ENCODE assay signal across 14 cellular contexts in the genomic region with DNA sequence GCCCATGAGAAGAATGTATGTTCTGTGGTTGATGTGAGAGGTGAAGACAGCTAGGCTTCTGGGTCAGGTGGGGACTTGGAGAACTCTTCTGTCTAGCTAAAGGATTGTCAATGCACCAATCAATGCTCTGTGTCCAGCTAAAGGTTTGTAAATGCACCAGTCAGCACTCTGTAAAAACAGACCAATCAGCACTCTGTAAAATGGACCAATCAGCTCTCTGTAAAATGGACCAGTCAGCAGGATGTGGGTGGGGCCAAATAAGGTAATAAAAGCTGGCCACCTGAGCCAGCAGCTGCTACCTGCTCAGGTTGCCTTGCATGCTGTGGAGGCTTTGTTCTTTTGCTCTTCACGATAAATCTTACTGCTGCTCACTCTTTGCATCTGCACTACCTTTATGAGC. TPM values are rescaled to one million over a fixed set of nuclear protein-coding genes. Genes with fewer than 3 reads are reported as not detected.
"Had no signal": no experiment of that assay in that cellular context is flagged by ENCODE, and none has a peak within 500 bp of the region (broad histone marks: within the 10 kb centered on the region; RNA-seq: fewer than 3 reads in every experiment).

No MANE protein-coding gene starts in this region.

RNA-seq across cellular contexts. Expression of a gene that starts 15.0 kb away (rescaled TPM):
- total RNA-seq: activated B cell treated with CpG ODN at 0.5 μM for 24 hours; activated CD4-positive, alpha-beta memory T cell treated with anti-CD3 and anti-CD28 coated beads for 36 hours; activated CD4-positive, alpha-beta memory T cell treated with anti-CD3 and anti-CD28 coated beads, Interleukin-2, amount 10 ng/mL, durations not matched to agents 7 days and 5 days; activated CD4-positive, alpha-beta T cell treated with anti-CD3 and anti-CD28 coated beads for 36 hours; activated CD4-positive, alpha-beta T cell treated with anti-CD3 and anti-CD28 coated beads, Interleukin-2, amount 10 ng/mL, durations not matched to agents 24 days and 14 days; activated CD4-positive, alpha-beta T cell treated with anti-CD3 and anti-CD28 coated beads, Interleukin-2, amount 10 ng/mL, durations not matched to agents 7 days and 5 days; activated CD8-positive, alpha-beta memory T cell treated with anti-CD3 and anti-CD28 coated beads for 36 hours; activated CD8-positive, alpha-beta memory T cell treated with anti-CD3 and anti-CD28 coated beads, Interleukin-2, amount 10 ng/mL, durations not matched to agents 7 days and 5 days; activated CD8-positive, alpha-beta T cell treated with anti-CD3 and anti-CD28 coated beads for 36 hours; activated CD8-positive, alpha-beta T cell treated with anti-CD3 and anti-CD28 coated beads, Interleukin-2, amount 10 ng/mL, durations not matched to agents 7 days and 5 days; T-helper 1 cell treated with Interleukin-12 subunit alpha and Interleukin-12 subunit beta and Interleukin-4 antibody, amounts not matched to agents 30 ng/mL and 1 ng/mL, for 36 hours; T-helper 17 cell; T-helper 2 cell treated with Interferon-gamma antibody and Interleukin-4, amounts not matched to agents 100 ng/mL and 5 ng/mL, for 36 hours; WTC11 had no signal
